ENCODE assay signal across 23 cellular contexts in the genomic region with DNA sequence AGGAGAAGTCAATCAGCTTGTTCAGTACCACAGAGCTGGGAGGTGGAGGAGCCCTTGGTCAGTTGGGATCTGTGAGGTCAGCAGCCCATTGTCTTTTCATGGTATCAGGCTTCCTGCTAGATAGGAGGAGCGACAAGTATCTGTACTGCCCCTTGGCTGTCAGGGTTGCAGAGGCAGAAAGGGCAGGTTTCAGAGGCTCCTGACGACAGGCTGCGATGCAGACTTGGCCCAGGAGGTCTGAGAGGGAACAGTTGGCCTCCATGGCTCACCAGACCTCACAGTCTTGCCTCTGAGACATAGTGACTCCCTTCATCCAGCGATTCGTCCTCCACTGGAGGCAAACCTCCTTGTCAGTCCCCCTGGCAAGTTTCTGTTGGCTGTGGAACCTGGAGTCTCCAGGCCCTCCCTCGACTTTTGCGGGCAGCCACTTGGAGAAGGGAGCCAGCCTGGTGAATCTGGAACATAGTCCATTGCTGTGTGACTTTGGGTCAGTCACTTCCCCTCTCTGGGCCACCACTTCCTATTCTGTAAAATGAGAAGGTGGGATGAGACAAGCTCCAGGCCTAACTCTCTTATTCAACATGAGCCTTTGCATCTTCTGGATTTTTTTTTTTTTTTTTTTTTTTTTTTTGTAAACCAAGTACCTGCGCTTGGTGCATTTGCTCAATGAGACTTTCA.
DNase-seq lines count a peak whose midpoint lies in the region; ATAC-seq, FAIRE-seq and TF ChIP-seq lines count a peak whose summit lies in the region.
"Had no signal": no experiment of that assay in that cellular context is flagged by ENCODE, and none has a peak within 500 bp of the region (broad histone marks: within the 10 kb centered on the region; RNA-seq: fewer than 3 reads in every experiment).

No MANE protein-coding gene starts in this region.

- no peak for FAIRE-seq in K562 (lab: Jason Lieb, UNC)
- FAIRE-seq: A549, D721Med, GM19239 had no signal

- CTCF ChIA-PET in K562 (lab: Yijun Ruan, JAX; ENCODE audit: low intra/inter-chr PET ratio): no interaction called here

- TF ChIP-seq CTCF in K562 (IDR thresholded peaks at IDR 0.05 in 2 of 3, conservative IDR thresholded peaks at IDR 0.05 in 1 of 3; ENCODE audit: insufficient read depth in 2 of 3, low read depth in 1 of 3, low read length in 3 of 3) (no peak), neural progenitor cell (IDR thresholded peaks at IDR 0.05) (no peak), esophagus muscularis mucosa (IDR thresholded peaks at IDR 0.05) (no peak)

- peaks cover 8 to 31% of the 10 kb centered on the region in 2 experiments; a peak in 4 of 5 replicates for H3K27me3 ChIP-seq in K562 (ENCODE audit: control insufficient read depth in 2 of 2, insufficient read depth in 2 of 2, low read length in 2 of 2)
- H3K27me3 ChIP-seq in neural progenitor cell: no peaks in the 10 kb centered on the region
- H3K27me3 ChIP-seq in esophagus muscularis mucosa: no peaks in the 10 kb centered on the region
- no peaks in the 10 kb centered on the region; the same call in 1 of the 2 replicates for H3K27me3 ChIP-seq in H7 (ENCODE audit: control insufficient read depth, insufficient read depth, low read length)

- POLR2A ChIA-PET in activated naive CD8-positive, alpha-beta T cell treated with anti-CD3 and anti-CD28 coated beads, Interleukin-2, amount 10 ng/mL, durations not matched to agents 7 days and 5 days (lab: Charles Lee): interaction anchor here (0.7 kb wide), 1 partner anchor 146 kb away, joined by 3 read pairs; no protein-coding TSS in a partner anchor
- POLR2A ChIA-PET in K562 (lab: Yijun Ruan, JAX): interaction anchor here (0.7 kb wide), 1 partner anchor 206 kb away, joined by 3 read pairs; no protein-coding TSS in a partner anchor

- DNase-seq in activated naive CD8-positive, alpha-beta T cell treated with anti-CD3 and anti-CD28 coated beads, Interleukin-2, amount 10 ng/mL, durations not matched to agents 7 days and 5 days: peak; percentile 13
- DNase-seq in activated naive CD8-positive, alpha-beta T cell treated with anti-CD3 and anti-CD28 coated beads, Interleukin-2, amount 50 U/mL, for 24 hours: no peak
- DNase-seq in K562 (ENCODE audit: extremely low read depth in 1 of 4, low spot score in 3 of 4) (no peak), neural progenitor cell (ENCODE audit: low spot score) (no peak), SIG-M5 treated with dmso at 0.1 percent for 504 hours (lab: John Stamatoyannopoulos, UW; ENCODE audit: unreplicated experiment) (no peak), esophagus muscularis mucosa (ENCODE audit: extremely low spot score) (no peak), H7 (no peak)
- DNase-seq: DMS53, GDM1, GOT3, Kasumi-1, NCI-H1417, NCI-H1694 treated with DMSO at 0.1 percent for 48 hours, NCI-H2081 treated with DMSO at 0.1 percent for 48 hours, NCI-H2171 treated with DMSO at 0.1 percent for 48 hours, NCI-H524 treated with DMSO at 0.1 percent for 48 hours, NCI-H82, SHP77, SK-N-SH had no signal

- no peaks in the 10 kb centered on the region for H3K9me1 ChIP-seq in K562 (ENCODE audit: control insufficient read depth, insufficient read depth, low read length)

- H2AFZ ChIP-seq in K562 (ENCODE audit: low read depth, low read length) (no peak overlapping the region), neural progenitor cell (replicated peaks) (no peak overlapping the region)

- H3K27ac ChIP-seq in K562 (ENCODE audit: extremely low read depth, low read depth, low read length) (no peak overlapping the region), neural progenitor cell (no peak overlapping the region), esophagus muscularis mucosa (replicated peaks in 1 of 4) (no peak overlapping the region)

- no peak for TF ChIP-seq POLR2A in K562 (conservative IDR thresholded peaks at IDR 0.05)
- no peak for TF ChIP-seq POLR2A in esophagus muscularis mucosa (IDR thresholded peaks at IDR 0.05; ENCODE audit: low read depth)

- peaks cover 4% of the 10 kb centered on the region for H3K4me1 Mint-ChIP-seq in activated naive CD8-positive, alpha-beta T cell treated with anti-CD3 and anti-CD28 coated beads, Interleukin-2, amount 10 ng/mL, durations not matched to agents 7 days and 5 days
- H3K4me1 Mint-ChIP-seq in activated naive CD8-positive, alpha-beta T cell treated with anti-CD3 and anti-CD28 coated beads, Interleukin-2, amount 50 U/mL, for 24 hours: peaks cover 37% of the 10 kb centered on the region
- H3K4me1 Mint-ChIP-seq in neural progenitor cell: peaks cover 41% of the 10 kb centered on the region

- in situ Hi-C loops in K562 (cut with MboI): no loop called here

- no peak overlapping the region for H3K27ac Mint-ChIP-seq in activated naive CD8-positive, alpha-beta T cell treated with anti-CD3 and anti-CD28 coated beads, Interleukin-2, amount 10 ng/mL, durations not matched to agents 7 days and 5 days
- no peak overlapping the region for H3K27ac Mint-ChIP-seq in activated naive CD8-positive, alpha-beta T cell treated with anti-CD3 and anti-CD28 coated beads, Interleukin-2, amount 50 U/mL, for 24 hours
- H3K27ac Mint-ChIP-seq in neural progenitor cell: peak overlapping the region; percentile 19

- H3F3A ChIP-seq in neural progenitor cell (ENCODE audit: low read depth): no peaks in the 10 kb centered on the region

- BruUV-seq in K562 (replicated peaks; lab: Mats Ljungman, UMichigan): no TSS peak

- H3K27me3 Mint-ChIP-seq in activated naive CD8-positive, alpha-beta T cell treated with anti-CD3 and anti-CD28 coated beads, Interleukin-2, amount 10 ng/mL, durations not matched to agents 7 days and 5 days: peaks cover 8% of the 10 kb centered on the region
- peaks cover 7% of the 10 kb centered on the region for H3K27me3 Mint-ChIP-seq in activated naive CD8-positive, alpha-beta T cell treated with anti-CD3 and anti-CD28 coated beads, Interleukin-2, amount 50 U/mL, for 24 hours
- H3K27me3 Mint-ChIP-seq in neural progenitor cell (ENCODE audit: insufficient read depth, low read depth): peaks cover 11% of the 10 kb centered on the region

- no peak for TF ChIP-seq EP300 in K562 (IDR thresholded peaks at IDR 0.05; ENCODE audit: low read length)
- no peak for TF ChIP-seq EP300 in esophagus muscularis mucosa (IDR thresholded peaks at IDR 0.05)

- H3K4me1 ChIP-seq in K562 (replicated peaks in 1 of 2; ENCODE audit: control insufficient read depth in 2 of 2, insufficient read depth in 2 of 2, low read length in 2 of 2): no peaks in the 10 kb centered on the region
- peaks cover 15% of the 10 kb centered on the region for H3K4me1 ChIP-seq in neural progenitor cell
- peaks cover 12 to 20% (median 16%) of the 10 kb centered on the region in 4 donors for H3K4me1 ChIP-seq in esophagus muscularis mucosa

- H3K4me3 Mint-ChIP-seq in activated naive CD8-positive, alpha-beta T cell treated with anti-CD3 and anti-CD28 coated beads, Interleukin-2, amount 10 ng/mL, durations not matched to agents 7 days and 5 days: no peak overlapping the region
- H3K4me3 Mint-ChIP-seq in activated naive CD8-positive, alpha-beta T cell treated with anti-CD3 and anti-CD28 coated beads, Interleukin-2, amount 50 U/mL, for 24 hours: no peak overlapping the region
- no peak overlapping the region for H3K4me3 Mint-ChIP-seq in neural progenitor cell
- H3K4me3 Mint-ChIP-seq: B cell had no signal

- H3K79me2 ChIP-seq in K562 (ENCODE audit: control insufficient read depth, insufficient read depth, low read length) (no peaks in the 10 kb centered on the region), neural progenitor cell (ENCODE audit: low read depth) (no peaks in the 10 kb centered on the region)

- H3K36me3 Mint-ChIP-seq in activated naive CD8-positive, alpha-beta T cell treated with anti-CD3 and anti-CD28 coated beads, Interleukin-2, amount 10 ng/mL, durations not matched to agents 7 days and 5 days: no peaks in the 10 kb centered on the region
- no peaks in the 10 kb centered on the region for H3K36me3 Mint-ChIP-seq in activated naive CD8-positive, alpha-beta T cell treated with anti-CD3 and anti-CD28 coated beads, Interleukin-2, amount 50 U/mL, for 24 hours (ENCODE audit: low read depth)
- no peaks in the 10 kb centered on the region for H3K36me3 Mint-ChIP-seq in neural progenitor cell

- intact Hi-C loops in K562 (cut with micrococcal nuclease): no loop called here
- intact Hi-C loops in esophagus muscularis mucosa (cut with DNase I): no loop called here

- no peaks in the 10 kb centered on the region for H3K36me3 ChIP-seq in K562 (ENCODE audit: control insufficient read depth, insufficient read depth, low read length)
- H3K36me3 ChIP-seq in neural progenitor cell: no peaks in the 10 kb centered on the region
- no peaks in the 10 kb centered on the region for H3K36me3 ChIP-seq in esophagus muscularis mucosa
- no peaks in the 10 kb centered on the region for H3K36me3 ChIP-seq in H7 (replicated peaks; ENCODE audit: control insufficient read depth, insufficient read depth, low read length)

- TF ChIP-seq RAD21 in K562 (CRISPR knock-in tag; conservative IDR thresholded peaks at IDR 0.05 in 1 of 2, IDR thresholded peaks at IDR 0.05 in 1 of 2): no peak

- H3K9ac ChIP-seq in K562 (ENCODE audit: insufficient read depth in 1 of 2, low read depth in 2 of 2, low read length in 2 of 2): 0 out of 4 replicates have a peak overlapping the region, but pooled peaks of 1 of the 2 experiments have one; percentile 27
- no peak overlapping the region for H3K9ac ChIP-seq in neural progenitor cell
- H3K9ac ChIP-seq: SK-N-SH had no signal

- H3K4me3 ChIP-seq in K562: no peak overlapping the region
- H3K4me3 ChIP-seq in neural progenitor cell: no peak overlapping the region
- H3K4me3 ChIP-seq in esophagus muscularis mucosa: no peak overlapping the region
- H3K4me3 ChIP-seq in H7 (ENCODE audit: insufficient read depth, low read depth, low read length): no peak overlapping the region
- H3K4me3 ChIP-seq: A549 had no signal

- ATAC-seq in activated naive CD8-positive, alpha-beta T cell treated with anti-CD3 and anti-CD28 coated beads, Interleukin-2, amount 10 ng/mL, durations not matched to agents 7 days and 5 days (ENCODE audit: low read depth): no peak
- no peak for ATAC-seq in activated naive CD8-positive, alpha-beta T cell treated with anti-CD3 and anti-CD28 coated beads, Interleukin-2, amount 50 U/mL, for 24 hours
- ATAC-seq in K562: no peak
- ATAC-seq: A549 had no signal

- H3K9me3 ChIP-seq in K562 (replicated peaks; ENCODE audit: control insufficient read depth, insufficient read depth, low read depth, low read length): no peaks in the 10 kb centered on the region
- no peaks in the 10 kb centered on the region for H3K9me3 ChIP-seq in neural progenitor cell (ENCODE audit: low read depth)
- no peaks in the 10 kb centered on the region for H3K9me3 ChIP-seq in esophagus muscularis mucosa
- H3K9me3 ChIP-seq: A549, SK-N-SH had no signal

- H4K20me1 ChIP-seq in K562 (replicated peaks; ENCODE audit: control insufficient read depth, insufficient read depth, low read length) (no peaks in the 10 kb centered on the region; the same call in 1 of the 2 replicates), neural progenitor cell (ENCODE audit: low read depth) (no peaks in the 10 kb centered on the region)

- 5% methylated on average over 8 of the region's 8 CpGs for WGBS in K562 (ENCODE audit: insufficient coverage, low coverage, missing lambda C conversion rate)
- WGBS in esophagus muscularis mucosa: 94% methylated on average over 8 of the region's 8 CpGs

- H3K4me2 ChIP-seq in K562 (ENCODE audit: insufficient read depth, low read length) (no peak overlapping the region), neural progenitor cell (no peak overlapping the region)
- H3K4me2 ChIP-seq: A549, SK-N-SH had no signal

- H3K9me3 Mint-ChIP-seq in activated naive CD8-positive, alpha-beta T cell treated with anti-CD3 and anti-CD28 coated beads, Interleukin-2, amount 10 ng/mL, durations not matched to agents 7 days and 5 days: no peaks in the 10 kb centered on the region
- H3K9me3 Mint-ChIP-seq in activated naive CD8-positive, alpha-beta T cell treated with anti-CD3 and anti-CD28 coated beads, Interleukin-2, amount 50 U/mL, for 24 hours: no peaks in the 10 kb centered on the region
- H3K9me3 Mint-ChIP-seq in neural progenitor cell: no peaks in the 10 kb centered on the region
